In the genomic region with DNA sequence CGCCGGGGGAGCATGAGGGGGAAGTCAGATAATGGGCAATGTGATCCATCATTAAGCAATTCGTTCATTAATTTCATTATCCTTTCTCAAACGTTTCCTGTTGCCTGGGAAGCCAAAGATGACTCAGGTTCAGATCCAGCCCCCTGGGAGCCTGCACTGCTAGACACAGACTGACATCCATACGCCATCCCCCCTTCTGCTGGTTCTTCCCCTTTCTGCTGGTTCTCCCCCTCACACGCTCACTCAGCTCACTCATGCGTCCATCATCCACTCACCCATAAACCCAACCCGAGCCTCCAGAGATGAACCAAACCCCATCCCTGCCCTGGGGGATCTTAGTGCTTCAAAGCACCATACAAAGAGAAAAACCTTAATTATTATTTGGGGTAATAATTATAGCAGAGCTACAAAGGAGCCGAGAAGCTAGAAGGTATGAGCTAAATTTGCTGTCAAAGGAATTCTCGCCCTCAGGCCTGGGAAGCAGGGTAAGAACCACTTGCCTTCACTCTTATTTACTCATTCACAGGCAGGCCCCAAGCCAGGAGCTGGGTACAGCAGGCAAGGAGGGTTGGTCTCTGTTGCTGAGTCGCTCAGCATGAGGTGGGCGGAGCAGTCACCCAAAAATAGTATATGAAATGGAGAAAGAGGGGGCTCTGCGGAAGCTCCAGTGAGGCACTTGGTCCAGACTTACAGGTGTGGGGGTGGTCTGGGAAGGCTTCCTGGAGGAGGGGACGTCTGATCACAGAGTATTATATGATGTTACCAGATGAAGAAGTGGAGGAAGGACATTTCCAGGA, we compare ENCODE assay signal across 13 cellular contexts. TPM values are rescaled to one million over a fixed set of nuclear protein-coding genes. Genes with fewer than 3 reads are reported as not detected.
A peak's percentile ranks its signal among the peaks of the same experiment; 100 is the strongest.
DNase-seq lines count a peak whose midpoint lies in the region; ATAC-seq and TF ChIP-seq lines count a peak whose summit lies in the region.
"Had no signal": no experiment of that assay in that cellular context is flagged by ENCODE, and none has a peak within 500 bp of the region (broad histone marks: within the 10 kb centered on the region; RNA-seq: fewer than 3 reads in every experiment).

No MANE protein-coding gene starts in this region.

- POLR2A ChIA-PET in HCT116 (lab: Charles Lee) = no interaction called here

- in situ Hi-C loops in G401 (cut with HindIII; ENCODE audit: low sequenced_read_pairs) = no loop called here

- DNase-seq in BE2C (peak; percentile 88), HCT116 (ENCODE audit: low read depth, low spot score) (no peak), left kidney (ENCODE audit: low read depth, low spot score) (peak; percentile 75), G401 (ENCODE audit: low spot score) (no peak), hypothalamus (lab: John Stamatoyannopoulos, UW) (no peak), RKO (ENCODE audit: low spot score) (no peak), MM.1S (no peak)
- DNase-seq: amniotic stem cell, C1 segment of cervical spinal cord, gastrocnemius medialis, NCI-H1092 treated with DMSO at 0.1 percent for 48 hours, T-cell had no signal

- peak overlapping the region; percentile 2; the same call in 1 of the 2 replicates for H3K4me3 ChIP-seq in BE2C (ENCODE audit: low read depth, low read length)
- H3K4me3 ChIP-seq in HCT116 (replicated peaks in 1 of 2; ENCODE audit: low read depth in 1 of 2, low read length in 2 of 2) = no peak overlapping the region
- no peak overlapping the region for H3K4me3 ChIP-seq in MM.1S (ENCODE audit: low read length)
- H3K4me3 ChIP-seq: gastrocnemius medialis had no signal

- H4K20me1 ChIP-seq in HCT116 (ENCODE audit: insufficient read depth) (no peaks in the 10 kb centered on the region), MM.1S (ENCODE audit: insufficient read depth, low read length) (no peaks in the 10 kb centered on the region)

- intact Hi-C loops in HCT116 (cut with micrococcal nuclease) = no loop called here

- H3K27me3 ChIP-seq in BE2C (no peaks in the 10 kb centered on the region), HCT116 (ENCODE audit: insufficient read depth, low read length) (no peaks in the 10 kb centered on the region), MM.1S (replicated peaks; ENCODE audit: insufficient read depth, low read length) (no peaks in the 10 kb centered on the region)
- H3K27me3 ChIP-seq: gastrocnemius medialis had no signal

- no peak for TF ChIP-seq RAD21 in HCT116 (IDR thresholded peaks at IDR 0.05; ENCODE audit: low read depth)

- H3K4me1 ChIP-seq in BE2C = peaks cover 15% of the 10 kb centered on the region
- H3K4me1 ChIP-seq in HCT116 (ENCODE audit: control insufficient read depth in 1 of 2, insufficient read depth in 2 of 2, low read length in 2 of 2) = peaks cover 3 to 9% of the 10 kb centered on the region in 2 experiments; a peak in 3 of 4 replicates
- H3K4me1 ChIP-seq in MM.1S (ENCODE audit: low read length) = peaks cover 12% of the 10 kb centered on the region

- BruUV-seq in HCT116 (replicated peaks; lab: Mats Ljungman, UMichigan) = no TSS peak

- no peak for TF ChIP-seq POLR2A in HCT116 (IDR thresholded peaks at IDR 0.05; ENCODE audit: borderline replicate concordance, extremely low read depth, insufficient read depth, insufficient read length)

- H3K27ac ChIP-seq in HCT116 (ENCODE audit: low read depth, low read length) (no peak overlapping the region), MM.1S (ENCODE audit: low read length) (no peak overlapping the region)
- H3K27ac ChIP-seq: gastrocnemius medialis had no signal

- no peaks in the 10 kb centered on the region for H3K9me2 ChIP-seq in HCT116 (ENCODE audit: insufficient read depth)
- H3K9me2 ChIP-seq in MM.1S (replicated peaks; ENCODE audit: insufficient read depth, low read length) = no peaks in the 10 kb centered on the region

- H3K9me3 ChIP-seq in BE2C = no peaks in the 10 kb centered on the region
- no peaks in the 10 kb centered on the region for H3K9me3 ChIP-seq in HCT116 (ENCODE audit: control insufficient read depth in 1 of 2, insufficient read depth in 1 of 2, low read depth in 1 of 2, low read length in 2 of 2)
- no peaks in the 10 kb centered on the region for H3K9me3 ChIP-seq in MM.1S (replicated peaks; ENCODE audit: insufficient read depth, low read length)
- H3K9me3 ChIP-seq: gastrocnemius medialis had no signal

- H3F3A ChIP-seq in MM.1S (ENCODE audit: insufficient read depth, low read length) = peaks cover 9% of the 10 kb centered on the region; the same call in 1 of the 2 replicates

- no peaks in the 10 kb centered on the region for H3K36me3 ChIP-seq in BE2C
- H3K36me3 ChIP-seq in HCT116 (ENCODE audit: control insufficient read depth in 1 of 2, insufficient read depth in 2 of 2, low read length in 2 of 2) = no peaks in the 10 kb centered on the region
- H3K36me3 ChIP-seq in MM.1S (replicated peaks; ENCODE audit: insufficient read depth, low read length) = no peaks in the 10 kb centered on the region
- H3K36me3 ChIP-seq: gastrocnemius medialis had no signal

- RAD21 ChIA-PET in HCT116 (lab: Charles Lee; ENCODE audit: low non-redundant PET in 1 of 2, low total read pairs in 2 of 2, uncharacterized antibody in 2 of 2, unreplicated experiment in 2 of 2) = no interaction called here

- no peak overlapping the region for H2AFZ ChIP-seq in HCT116 (ENCODE audit: low read depth, low read length, poor library complexity, severe bottlenecking)
- H2AFZ ChIP-seq in MM.1S (ENCODE audit: low read length) = no peak overlapping the region

- H3K4me2 ChIP-seq in HCT116 (ENCODE audit: low read length) = peak overlapping the region; percentile 35; the same call in 1 of the 2 replicates
- H3K4me2 ChIP-seq in MM.1S (ENCODE audit: low read depth, low read length) = no peak overlapping the region

- H3K9ac ChIP-seq in HCT116 (ENCODE audit: low read length) (no peak overlapping the region), MM.1S (ENCODE audit: low read length) (no peak overlapping the region)

- CTCF ChIA-PET in HCT116 (lab: Charles Lee) = no interaction called here

- H3K79me2 ChIP-seq in HCT116 (ENCODE audit: insufficient read depth, low read length) (no peaks in the 10 kb centered on the region), MM.1S (ENCODE audit: low read length) (no peaks in the 10 kb centered on the region)

- ATAC-seq in HCT116 = 0 out of 2 replicates have a peak, but pooled peaks have one; percentile 36
- ATAC-seq: gastrocnemius medialis, T-cell had no signal

- TF ChIP-seq CTCF in BE2C (IDR thresholded peaks at IDR 0.05; ENCODE audit: low read depth, low read length) (no peak), HCT116 (IDR thresholded peaks at IDR 0.05 in 2 of 3, conservative IDR thresholded peaks at IDR 0.05 in 1 of 3; ENCODE audit: borderline replicate concordance in 1 of 3, insufficient read depth in 1 of 3, low read depth in 2 of 3, low read length in 2 of 3) (no peak), MM.1S (IDR thresholded peaks at IDR 0.05; ENCODE audit: low read length) (no peak)

TF ChIP-seq in PFSK-1, 5 proteins besides CTCF, POLR2A, EP300 and RAD21:
- TF ChIP-seq FOXP2 (optimal IDR thresholded peaks at IDR 0.05; ENCODE audit: borderline replicate concordance, extremely low read depth, extremely low read length, insufficient read depth) (peak; percentile 23), TAF1 (IDR thresholded peaks at IDR 0.05; ENCODE audit: borderline replicate concordance, insufficient read depth, low read length) (no peak), REST (IDR thresholded peaks at IDR 0.05; ENCODE audit: insufficient read depth in 1 of 2, low read depth in 2 of 2, low read length in 2 of 2) (no peak)

RNA-seq across cellular contexts. Expression of gene ZNF444, which starts 7.0 kb away (rescaled TPM):
- polyA plus RNA-seq in BE2C (2012; ENCODE audit: insufficient read depth, insufficient read length, low read depth) = 40.9 TPM
- total RNA-seq in HCT116 (2021; ENCODE audit: unreplicated experiment) = 31.7 TPM
- 13.7 and 15.5 TPM in 2 replicates for polyA plus RNA-seq in HCT116 (2012)
- polyA plus RNA-seq in PFSK-1 (2012; ENCODE audit: insufficient read length, low read depth) = 67.4 TPM
- 30.2 and 36.6 TPM in 2 replicates for total RNA-seq in G401 (2014; rRNA removed; shearing (Covaris generic))

RNA-seq across cellular contexts. Expression of gene ZNF787, which starts 13.0 kb away (rescaled TPM):
- 116 TPM for polyA plus RNA-seq in BE2C (2012; ENCODE audit: insufficient read depth, insufficient read length, low read depth)
- 40.3 TPM for total RNA-seq in HCT116 (2021; ENCODE audit: unreplicated experiment)
- 29.9 and 32.3 TPM in 2 replicates for polyA plus RNA-seq in HCT116 (2012)
- polyA plus RNA-seq in PFSK-1 (2012; ENCODE audit: insufficient read length, low read depth) = 150 TPM
- 55.8 and 56.1 TPM in 2 replicates for total RNA-seq in G401 (2014; rRNA removed; shearing (Covaris generic))

RNA-seq across cellular contexts. Expression of gene GALP, which starts 41.8 kb away (rescaled TPM):
- not detected for polyA plus RNA-seq in BE2C (2012; ENCODE audit: insufficient read depth, insufficient read length, low read depth)
- total RNA-seq in HCT116 (2021; ENCODE audit: unreplicated experiment) = not detected
- not detected in 2 replicates for polyA plus RNA-seq in HCT116 (2012)
- polyA plus RNA-seq in PFSK-1 (2012; ENCODE audit: insufficient read length, low read depth) = not detected
- total RNA-seq in G401 (2014; rRNA removed; shearing (Covaris generic)) = not detected in 2 replicates
- total RNA-seq: gastrocnemius medialis, T-cell had no signal

Comparison
In these comparisons a context has a peak if more than half of its experiments do, and no peak if none do; other contexts are left out.
1. DNase-seq: peak in BE2C (single experiment) and left kidney (single experiment); none in HCT116 (single experiment), G401 (single experiment), hypothalamus (0 of 51), RKO (single experiment) and MM.1S (single experiment).